In the genomic region with DNA sequence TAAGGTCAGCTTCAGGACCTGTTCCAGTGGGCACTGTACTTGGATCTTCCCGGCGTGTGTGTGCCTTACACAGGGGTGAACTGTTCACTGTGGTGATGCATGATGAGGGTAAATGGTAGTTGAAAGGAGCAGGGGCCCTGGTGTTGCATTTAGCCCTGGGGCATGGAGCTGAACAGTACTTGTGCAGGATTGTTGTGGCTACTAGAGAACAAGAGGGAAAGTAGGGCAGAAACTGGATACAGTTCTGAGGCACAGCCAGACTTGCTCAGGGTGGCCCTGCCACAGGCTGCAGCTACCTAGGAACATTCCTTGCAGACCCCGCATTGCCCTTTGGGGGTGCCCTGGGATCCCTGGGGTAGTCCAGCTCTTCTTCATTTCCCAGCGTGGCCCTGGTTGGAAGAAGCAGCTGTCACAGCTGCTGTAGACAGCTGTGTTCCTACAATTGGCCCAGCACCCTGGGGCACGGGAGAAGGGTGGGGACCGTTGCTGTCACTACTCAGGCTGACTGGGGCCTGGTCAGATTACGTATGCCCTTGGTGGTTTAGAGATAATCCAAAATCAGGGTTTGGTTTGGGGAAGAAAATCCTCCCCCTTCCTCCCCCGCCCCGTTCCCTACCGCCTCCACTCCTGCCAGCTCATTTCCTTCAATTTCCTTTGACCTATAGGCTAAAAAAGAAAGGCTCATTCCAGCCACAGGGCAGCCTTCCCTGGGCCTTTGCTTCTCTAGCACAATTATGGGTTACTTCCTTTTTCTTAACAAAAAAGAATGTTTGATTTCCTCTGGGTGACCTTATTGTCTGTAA, we compare ENCODE assay signal across 10 cellular contexts.
DNase-seq lines count a peak whose midpoint lies in the region; ATAC-seq and TF ChIP-seq lines count a peak whose summit lies in the region.
"Had no signal": no experiment of that assay in that cellular context is flagged by ENCODE, and none has a peak within 500 bp of the region (broad histone marks: within the 10 kb centered on the region; RNA-seq: fewer than 3 reads in every experiment).

No MANE protein-coding gene starts in this region.

- H2BK120ac ChIP-seq in neuronal stem cell (ENCODE audit: low read depth, low read length), result no peak overlapping the region

- no peak overlapping the region for H3K14ac ChIP-seq in neuronal stem cell (ENCODE audit: low read length)

- peak overlapping the region; percentile 46 for H2AFZ ChIP-seq in neuronal stem cell (ENCODE audit: low read length)

- H3K4me1 ChIP-seq in neuronal stem cell (ENCODE audit: control insufficient read depth in 2 of 2, insufficient read depth in 1 of 2, low read depth in 1 of 2, low read length in 2 of 2), result peaks cover 10 to 12% of the 10 kb centered on the region in 2 donors

- no peak overlapping the region for H3K4me2 ChIP-seq in neuronal stem cell (ENCODE audit: insufficient read depth, low read length, poor library complexity, severe bottlenecking)

- no peak overlapping the region for H3K4ac ChIP-seq in neuronal stem cell (ENCODE audit: low read length)

- no peaks in the 10 kb centered on the region for H3K79me1 ChIP-seq in neuronal stem cell (ENCODE audit: low read depth, low read length)

- H2BK5ac ChIP-seq in neuronal stem cell (ENCODE audit: low read length), result no peak overlapping the region

- H3K18ac ChIP-seq in neuronal stem cell (ENCODE audit: low read length), result peak overlapping the region; percentile 42

- H3K27me3 ChIP-seq in neuronal stem cell (ENCODE audit: control insufficient read depth in 3 of 3, insufficient read depth in 3 of 3, low read depth in 1 of 3, low read length in 3 of 3), result no peaks in the 10 kb centered on the region

- no peak for ATAC-seq in HG03039 (IDR thresholded peaks at IDR 0.05; ENCODE audit: unreplicated experiment)
- ATAC-seq in GM18907 (IDR thresholded peaks at IDR 0.05; ENCODE audit: unreplicated experiment), result no peak

- H3K4me3 ChIP-seq in epithelial cell of esophagus (ENCODE audit: low read length) (no peak overlapping the region), neuronal stem cell (ENCODE audit: low read length in 2 of 2) (no peak overlapping the region)

- H3K23ac ChIP-seq in neuronal stem cell (ENCODE audit: low read depth, low read length, poor library complexity), result peak overlapping the region; percentile 16

- no peak overlapping the region for H3K27ac ChIP-seq in neuronal stem cell (replicated peaks; ENCODE audit: low read length)

- no CpG with 5 or more reads among the region's 10 CpGs for WGBS in neuronal stem cell (ENCODE audit: extremely low coverage in 2 of 2, insufficient read length in 2 of 2, insufficient replicate concordance in 1 of 2), 2 donors

- DNase-seq in CD1c-positive myeloid dendritic cell (ENCODE audit: extremely low spot score) (peak; percentile 94), NCI-H2171 (lab: John Stamatoyannopoulos, UW) (peak; percentile 9), epithelial cell of esophagus (ENCODE audit: low read depth) (peak; percentile 54), neuronal stem cell (ENCODE audit: low spot score) (no peak), NCI-H1694 (lab: John Stamatoyannopoulos, UW) (no peak), mucosa of gallbladder (ENCODE audit: low spot score) (no peak)
- DNase-seq: Calu3, NCI-H526 treated with DMSO at 0.1 percent for 48 hours had no signal

- no peak overlapping the region for H2AK5ac ChIP-seq in neuronal stem cell (ENCODE audit: low read depth, low read length)

- no peak overlapping the region for H4K8ac ChIP-seq in neuronal stem cell (ENCODE audit: low read depth, low read length)

- no peaks in the 10 kb centered on the region for H3K9me3 ChIP-seq in neuronal stem cell (replicated peaks in 1 of 2; ENCODE audit: control insufficient read depth in 2 of 2, insufficient read depth in 1 of 2, low read depth in 1 of 2, low read length in 2 of 2)

- no peak overlapping the region for H3K9ac ChIP-seq in neuronal stem cell (ENCODE audit: low read depth, low read length, poor library complexity)

- no peak overlapping the region for H2BK15ac ChIP-seq in neuronal stem cell (ENCODE audit: low read length)

- no peaks in the 10 kb centered on the region for H3K36me3 ChIP-seq in neuronal stem cell (replicated peaks in 1 of 2; ENCODE audit: control insufficient read depth in 2 of 2, insufficient read depth in 2 of 2, low read length in 2 of 2)

- TF ChIP-seq CTCF in epithelial cell of esophagus (IDR thresholded peaks at IDR 0.05; ENCODE audit: insufficient read depth, low read depth, low read length, missing control alignments), result no peak

- H2BK12ac ChIP-seq in neuronal stem cell (ENCODE audit: low read length), result no peak overlapping the region

- no peak overlapping the region for H4K91ac ChIP-seq in neuronal stem cell (ENCODE audit: low read depth, low read length, poor library complexity)

Comparison
In these comparisons a context has a peak if more than half of its experiments do, and no peak if none do; other contexts are left out.
1. DNase-seq: peak in CD1c-positive myeloid dendritic cell (single experiment), NCI-H2171 (single experiment) and epithelial cell of esophagus (single experiment); none in neuronal stem cell (single experiment), NCI-H1694 (single experiment) and mucosa of gallbladder (single experiment).